In genomic region chr10:6201511-6201975, GRCh38 we compare ENCODE assay signal across 8 cellular contexts. TPM values are rescaled to one million over a fixed set of nuclear protein-coding genes. Genes with fewer than 3 reads are reported as not detected.
DNase-seq lines count a peak whose midpoint lies in the region; ATAC-seq and TF ChIP-seq lines count a peak whose summit lies in the region.

No MANE protein-coding gene starts in this region.

- peaks cover 33% of the 10 kb centered on the region for H4K20me1 ChIP-seq in neural progenitor cell (ENCODE audit: low read depth)

- TF ChIP-seq CTCF in fibroblast of the aortic adventitia (IDR thresholded peaks at IDR 0.05; ENCODE audit: insufficient read depth, low read length) = no peak
- no peak for TF ChIP-seq CTCF in neural progenitor cell (IDR thresholded peaks at IDR 0.05)

- H3K27me3 Mint-ChIP-seq in activated T-helper 1 cell treated with anti-CD3 and anti-CD28 coated beads, Interleukin-12 subunit alpha, Interleukin-12 subunit beta, Interleukin-2, Interleukin-4 antibody, amounts not matched to agents 30 ng/mL and 10 ng/mL and 1 ng/mL, durations not matched to agents 14 hours and 24 hours and 36 hours (ENCODE audit: insufficient read depth) = no peaks in the 10 kb centered on the region
- H3K27me3 Mint-ChIP-seq in neural progenitor cell (ENCODE audit: insufficient read depth, low read depth) = peaks cover 11% of the 10 kb centered on the region

- peaks cover 34% of the 10 kb centered on the region for H3F3A ChIP-seq in neural progenitor cell (ENCODE audit: low read depth)

- H3K27me3 ChIP-seq in NT2/D1 (ENCODE audit: insufficient read depth, insufficient read length) (peaks cover 36% of the 10 kb centered on the region), neural progenitor cell (peaks cover 56% of the 10 kb centered on the region), stomach smooth muscle (ENCODE audit: control insufficient read depth in 1 of 2, insufficient read depth in 2 of 2, low read length in 2 of 2) (no peaks in the 10 kb centered on the region)

- H3K9ac ChIP-seq in NT2/D1 (ENCODE audit: insufficient read length, low read depth) (peak overlapping the region; percentile 59), neural progenitor cell (no peak overlapping the region), stomach smooth muscle (ENCODE audit: low read length in 2 of 2) (peak overlapping the region in 1 of 2 donors; percentile 2)

- peaks cover 6% of the 10 kb centered on the region for H3K36me3 ChIP-seq in NT2/D1 (ENCODE audit: insufficient read depth, insufficient read length, low read length)
- H3K36me3 ChIP-seq in neural progenitor cell = no peaks in the 10 kb centered on the region
- no peaks in the 10 kb centered on the region for H3K36me3 ChIP-seq in stomach smooth muscle (ENCODE audit: control insufficient read depth in 2 of 2, insufficient read depth in 2 of 2, low read length in 2 of 2)

- peak overlapping the region; percentile 91 for H3K4me3 Mint-ChIP-seq in activated T-helper 1 cell treated with anti-CD3 and anti-CD28 coated beads, Interleukin-12 subunit alpha, Interleukin-12 subunit beta, Interleukin-2, Interleukin-4 antibody, amounts not matched to agents 30 ng/mL and 10 ng/mL and 1 ng/mL, durations not matched to agents 14 hours and 24 hours and 36 hours
- H3K4me3 Mint-ChIP-seq in neural progenitor cell = peak overlapping the region; percentile 89

- H3K4me2 ChIP-seq in neural progenitor cell = peak overlapping the region; percentile 93

- H3K9me3 ChIP-seq in NT2/D1 (ENCODE audit: insufficient read depth, low read length) (no peaks in the 10 kb centered on the region), neural progenitor cell (ENCODE audit: low read depth) (no peaks in the 10 kb centered on the region), stomach smooth muscle (ENCODE audit: control insufficient read depth in 2 of 2, low read length in 2 of 2) (no peaks in the 10 kb centered on the region)

- H3K4me3 ChIP-seq in NT2/D1 (ENCODE audit: insufficient read length, low read depth) = peak overlapping the region; percentile 29
- H3K4me3 ChIP-seq in fibroblast of the aortic adventitia (ENCODE audit: low read depth, low read length) = peak overlapping the region; percentile 62
- peak overlapping the region; percentile 75 for H3K4me3 ChIP-seq in neural progenitor cell
- H3K4me3 ChIP-seq in stomach smooth muscle (ENCODE audit: low read length in 2 of 2) = peak overlapping the region; percentile 81 to 85

- no peak overlapping the region for H3K27ac ChIP-seq in neural progenitor cell
- peak overlapping the region; percentile 24 for H3K27ac ChIP-seq in stomach smooth muscle (ENCODE audit: low read length)

- H3K9me3 Mint-ChIP-seq in activated T-helper 1 cell treated with anti-CD3 and anti-CD28 coated beads, Interleukin-12 subunit alpha, Interleukin-12 subunit beta, Interleukin-2, Interleukin-4 antibody, amounts not matched to agents 30 ng/mL and 10 ng/mL and 1 ng/mL, durations not matched to agents 14 hours and 24 hours and 36 hours = no peaks in the 10 kb centered on the region
- peaks cover 3% of the 10 kb centered on the region for H3K9me3 Mint-ChIP-seq in neural progenitor cell

- H3K27ac Mint-ChIP-seq in activated T-helper 1 cell treated with anti-CD3 and anti-CD28 coated beads, Interleukin-12 subunit alpha, Interleukin-12 subunit beta, Interleukin-2, Interleukin-4 antibody, amounts not matched to agents 30 ng/mL and 10 ng/mL and 1 ng/mL, durations not matched to agents 14 hours and 24 hours and 36 hours = peak overlapping the region; percentile 92
- H3K27ac Mint-ChIP-seq in neural progenitor cell = no peak overlapping the region

- H3K36me3 Mint-ChIP-seq in activated T-helper 1 cell treated with anti-CD3 and anti-CD28 coated beads, Interleukin-12 subunit alpha, Interleukin-12 subunit beta, Interleukin-2, Interleukin-4 antibody, amounts not matched to agents 30 ng/mL and 10 ng/mL and 1 ng/mL, durations not matched to agents 14 hours and 24 hours and 36 hours (ENCODE audit: low read depth) = peaks cover 9% of the 10 kb centered on the region
- peaks cover 2% of the 10 kb centered on the region for H3K36me3 Mint-ChIP-seq in neural progenitor cell

- peaks cover 40% of the 10 kb centered on the region for H3K4me1 Mint-ChIP-seq in activated T-helper 1 cell treated with anti-CD3 and anti-CD28 coated beads, Interleukin-12 subunit alpha, Interleukin-12 subunit beta, Interleukin-2, Interleukin-4 antibody, amounts not matched to agents 30 ng/mL and 10 ng/mL and 1 ng/mL, durations not matched to agents 14 hours and 24 hours and 36 hours (ENCODE audit: low read depth)
- H3K4me1 Mint-ChIP-seq in neural progenitor cell = peaks cover 20% of the 10 kb centered on the region

- peak overlapping the region; percentile 35 for H2AFZ ChIP-seq in neural progenitor cell (replicated peaks)

- intact Hi-C loops in activated T-helper 1 cell treated with anti-CD3 and anti-CD28 coated beads, Interleukin-12 subunit alpha, Interleukin-12 subunit beta, Interleukin-2, Interleukin-4 antibody, amounts not matched to agents 30 ng/mL and 10 ng/mL and 1 ng/mL, durations not matched to agents 14 hours and 24 hours and 36 hours (cut with micrococcal nuclease) = loop anchor here (1.0 to 5.0 kb wide), 8 partner anchors 38 to 391 kb away; partner anchors contain the start of gene RBM17

- DNase-seq in NCI-H1105 treated with DMSO at 0.1 percent for 48 hours (lab: John Stamatoyannopoulos, UW) = peak; percentile 17
- DNase-seq in NCI-H1105 (lab: John Stamatoyannopoulos, UW) = no peak
- DNase-seq in NT2/D1 (ENCODE audit: low read depth, low spot score) = no peak
- peak; percentile 81 for DNase-seq in activated T-helper 1 cell treated with anti-CD3 and anti-CD28 coated beads, Interleukin-12 subunit alpha, Interleukin-12 subunit beta, Interleukin-2, Interleukin-4 antibody, amounts not matched to agents 30 ng/mL and 10 ng/mL and 1 ng/mL, durations not matched to agents 14 hours and 24 hours and 36 hours (ENCODE audit: low spot score)
- DNase-seq in fibroblast of the aortic adventitia (ENCODE audit: low read depth) = peak; percentile 39
- peak; percentile 88 for DNase-seq in neural progenitor cell (ENCODE audit: low spot score)

- peaks cover 5% of the 10 kb centered on the region for H3K4me1 ChIP-seq in NT2/D1 (ENCODE audit: insufficient read depth, insufficient read length)
- H3K4me1 ChIP-seq in neural progenitor cell = peaks cover 23% of the 10 kb centered on the region
- H3K4me1 ChIP-seq in stomach smooth muscle (ENCODE audit: control insufficient read depth, insufficient read depth, low read length) = peaks cover 34% of the 10 kb centered on the region

- ATAC-seq in HG02973 (IDR thresholded peaks at IDR 0.05; ENCODE audit: unreplicated experiment) = peak; percentile 39

- H3K79me2 ChIP-seq in neural progenitor cell (ENCODE audit: low read depth) = peaks cover 27% of the 10 kb centered on the region

RNA-seq across cellular contexts. Expression of gene PFKFB3, which starts 1.2 kb away (rescaled TPM):
- 90.3 and 93.8 TPM in 2 replicates for total RNA-seq in activated T-helper 1 cell treated with anti-CD3 and anti-CD28 coated beads, Interleukin-12 subunit alpha, Interleukin-12 subunit beta, Interleukin-2, Interleukin-4 antibody, amounts not matched to agents 30 ng/mL and 10 ng/mL and 1 ng/mL, durations not matched to agents 14 hours and 24 hours and 36 hours
- total RNA-seq in fibroblast of the aortic adventitia (ENCODE audit: low replicate concordance) (9.4 and 23.0 TPM in 2 replicates), neural progenitor cell (ENCODE audit: low replicate concordance) (28.8 and 52.2 TPM in 2 replicates)

Comparison
In these comparisons a context has a peak if more than half of its experiments do, and no peak if none do; other contexts are left out.
1. DNase-seq: peak in NCI-H1105 treated with DMSO at 0.1 percent for 48 hours (single experiment), activated T-helper 1 cell treated with anti-CD3 and anti-CD28 coated beads, Interleukin-12 subunit alpha, Interleukin-12 subunit beta, Interleukin-2, Interleukin-4 antibody, amounts not matched to agents 30 ng/mL and 10 ng/mL and 1 ng/mL, durations not matched to agents 14 hours and 24 hours and 36 hours (single experiment), fibroblast of the aortic adventitia (single experiment) and neural progenitor cell (single experiment); none in NCI-H1105 (single experiment) and NT2/D1 (single experiment).
2. H3K4me3 ChIP-seq: peak in every context shown above with its lines; median percentile 83 in stomach smooth muscle; 75 in neural progenitor cell; 62 in fibroblast of the aortic adventitia; 29 in NT2/D1.